ENCODE assay signal across 1 cellular context in genomic region chrX:110089656-110090404, GRCh38.
TF ChIP-seq lines count a peak whose summit lies in the region.

No MANE protein-coding gene starts in this region.

TF ChIP-seq in GM12878, 131 proteins besides CTCF, POLR2A, EP300 and RAD21 (continued from another document):
- TF ChIP-seq ATF2 (IDR thresholded peaks at IDR 0.05; ENCODE audit: low read length) (no peak), ZNF207 (IDR thresholded peaks at IDR 0.05; ENCODE audit: borderline replicate concordance) (no peak), CUX1 (IDR thresholded peaks at IDR 0.05; ENCODE audit: insufficient replicate concordance, low read depth, low read length) (no peak), CREM (IDR thresholded peaks at IDR 0.05; ENCODE audit: low read depth) (no peak), JUND (IDR thresholded peaks at IDR 0.05; ENCODE audit: low read depth, low read length) (no peak), IKZF1 (conservative IDR thresholded peaks at IDR 0.05) (no peak), NFIC (IDR thresholded peaks at IDR 0.05; ENCODE audit: low read depth, low read length) (0 out of 2 replicates have a peak, but pooled peaks have one; percentile 41), CEBPZ (IDR thresholded peaks at IDR 0.05; ENCODE audit: low read depth, low read length) (no peak), NRF1 (conservative IDR thresholded peaks at IDR 0.05; ENCODE audit: low read depth, low read length) (no peak), CBFB (IDR thresholded peaks at IDR 0.05; ENCODE audit: low read depth) (no peak), TARDBP (IDR thresholded peaks at IDR 0.05; ENCODE audit: borderline replicate concordance) (no peak), ATF3 (IDR thresholded peaks at IDR 0.05; ENCODE audit: borderline replicate concordance, extremely low read depth, low read depth, low read length) (no peak), CHD1 (IDR thresholded peaks at IDR 0.05; ENCODE audit: low read depth, low read length) (no peak)
